In the genomic region with DNA sequence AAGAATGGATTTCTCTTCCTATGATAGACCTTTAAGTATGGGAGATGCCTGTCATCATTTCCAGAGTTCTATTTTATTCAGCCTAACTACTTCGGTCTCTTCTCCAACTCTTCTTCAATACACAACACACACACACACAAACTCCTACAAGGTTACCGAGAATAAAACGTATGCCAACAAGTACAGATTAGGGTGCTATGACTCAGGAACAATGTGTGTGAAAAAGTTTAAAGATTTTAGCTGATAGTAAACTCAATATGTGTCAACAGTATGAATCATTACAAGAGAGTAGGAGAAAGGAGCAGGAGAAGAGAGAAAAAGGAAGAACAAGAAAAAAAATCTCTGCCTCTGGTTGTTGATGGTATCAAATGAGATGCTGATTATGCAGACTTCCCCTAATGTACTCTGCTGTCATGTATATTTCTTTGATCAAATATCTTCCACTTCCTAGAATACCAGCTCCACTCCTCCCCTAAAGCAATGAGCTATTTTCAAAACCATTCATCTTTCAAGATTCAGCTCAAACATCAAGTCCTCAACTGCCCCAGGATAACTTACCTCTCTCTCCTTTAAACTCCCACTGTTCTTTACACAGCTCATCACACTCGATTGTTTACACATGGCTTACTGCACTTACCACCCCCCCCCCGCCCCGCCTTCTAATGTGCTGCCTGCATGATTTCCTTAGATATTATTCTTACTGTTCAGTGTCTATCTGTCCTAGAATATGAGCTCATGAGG, we compare ENCODE assay signal across 10 cellular contexts.
DNase-seq lines count a peak whose midpoint lies in the region; ATAC-seq, FAIRE-seq and TF ChIP-seq lines count a peak whose summit lies in the region.
"Had no signal": no experiment of that assay in that cellular context is flagged by ENCODE, and none has a peak within 500 bp of the region (broad histone marks: within the 10 kb centered on the region; RNA-seq: fewer than 3 reads in every experiment).

No MANE protein-coding gene starts in this region.

- no peaks in the 10 kb centered on the region for H4K20me1 ChIP-seq in mammary epithelial cell (ENCODE audit: insufficient read depth, low read length)

- CTCF ChIA-PET in mammary epithelial cell (lab: Charles Lee; ENCODE audit: low non-redundant PET): no interaction called here

- dilution Hi-C loops in mammary epithelial cell (cut with HindIII; ENCODE audit: low sequenced_read_pairs): no loop called here

- intact Hi-C loops in mammary epithelial cell (cut with micrococcal nuclease): no loop called here

- peak overlapping the region; percentile 20; the same call in 1 of the 2 replicates for H3K27ac ChIP-seq in HUES6 (ENCODE audit: low read depth, low read length)
- no peak overlapping the region for H3K27ac ChIP-seq in mammary epithelial cell (ENCODE audit: insufficient read depth, low read depth, low read length)
- H3K27ac ChIP-seq: right atrium auricular region had no signal

- in situ Hi-C loops in mammary epithelial cell (cut with MboI; ENCODE audit: low sequenced_read_pairs in 2 of 2): no loop called here

- whole genome bisulfite sequencing in mammary epithelial cell (ENCODE audit: low coverage, missing lambda C conversion rate): 69% methylated on average over 4 of the region's 6 CpGs

- FAIRE-seq in GM18507 (lab: Jason Lieb, UNC): peak; percentile 24

- no TSS peak for BruUV-seq in mammary epithelial cell (replicated peaks; lab: Mats Ljungman, UMichigan)

- H3K79me2 ChIP-seq in mammary epithelial cell (ENCODE audit: insufficient read depth, low read length): no peaks in the 10 kb centered on the region

- H3K27me3 ChIP-seq in HUES6 (ENCODE audit: control insufficient read depth, insufficient read depth, low read length) (peaks cover 3% of the 10 kb centered on the region; the same call in 1 of the 2 replicates), mammary epithelial cell (ENCODE audit: insufficient read depth, low read length) (no peaks in the 10 kb centered on the region)
- H3K27me3 ChIP-seq: right atrium auricular region had no signal

- H3K4me2 ChIP-seq in mammary epithelial cell (ENCODE audit: insufficient read depth, low read depth, low read length): no peak overlapping the region

- H2AFZ ChIP-seq in mammary epithelial cell (ENCODE audit: low read depth, low read length): no peak overlapping the region

- H3K9me3 ChIP-seq in HUES6 (ENCODE audit: control insufficient read depth, insufficient read depth, low read depth, low read length): peaks cover 5% of the 10 kb centered on the region; the same call in 1 of the 2 replicates
- no peaks in the 10 kb centered on the region for H3K9me3 ChIP-seq in mammary epithelial cell (replicated peaks; ENCODE audit: insufficient read depth, low read length)
- H3K9me3 ChIP-seq: right atrium auricular region had no signal

- no peaks in the 10 kb centered on the region for H3K36me3 ChIP-seq in HUES6 (ENCODE audit: control insufficient read depth, insufficient read depth, low read length)
- H3K36me3 ChIP-seq in mammary epithelial cell (ENCODE audit: insufficient read depth, low read length): no peaks in the 10 kb centered on the region
- H3K36me3 ChIP-seq: right atrium auricular region had no signal

- H3K4me1 ChIP-seq in HUES6 (ENCODE audit: control insufficient read depth, insufficient read depth, low read length): peaks cover 55% of the 10 kb centered on the region
- H3K4me1 ChIP-seq in mammary epithelial cell (ENCODE audit: insufficient read depth, low read length): no peaks in the 10 kb centered on the region

- H3K4me3 ChIP-seq in HUES6 (ENCODE audit: low read depth, low read length): peak overlapping the region; percentile 37; the same call in 1 of the 2 replicates
- H3K4me3 ChIP-seq in mammary epithelial cell (replicated peaks in 1 of 3; ENCODE audit: insufficient read depth in 1 of 3, low read depth in 2 of 3, low read length in 3 of 3): no peak overlapping the region
- H3K4me3 ChIP-seq: right atrium auricular region had no signal

- no peak for ATAC-seq in HG02870 (IDR thresholded peaks at IDR 0.05; ENCODE audit: unreplicated experiment)
- ATAC-seq in HG02571 (IDR thresholded peaks at IDR 0.05; ENCODE audit: unreplicated experiment): no peak
- ATAC-seq in HG02852 (IDR thresholded peaks at IDR 0.05; ENCODE audit: unreplicated experiment): no peak

- H3K9ac ChIP-seq in HUES6 (ENCODE audit: low read length) (peak overlapping the region; percentile 14), mammary epithelial cell (ENCODE audit: insufficient read depth, low read length) (no peak overlapping the region)

- TF ChIP-seq CTCF in mammary epithelial cell (conservative IDR thresholded peaks at IDR 0.05 in 1 of 2, IDR thresholded peaks at IDR 0.05 in 1 of 2; ENCODE audit: extremely low read depth in 1 of 2, insufficient read depth in 1 of 2, low read depth in 1 of 2, low read length in 2 of 2): no peak

- DNase-seq in GM18507 (ENCODE audit: extremely low spot score, insufficient read length, low read depth) (no peak), mammary epithelial cell (peak; percentile 79), non-pigmented ciliary epithelial cell (ENCODE audit: low read depth) (peak; percentile 60)
- DNase-seq: activated CD4-positive, alpha-beta T cell treated with anti-CD3 and anti-CD28 coated beads, Interleukin-2, amount 50 U/mL, for 1 hour; cerebellar nuclear complex had no signal
